In genomic region chr3:25427155-25428002, GRCh38 we compare ENCODE assay signal across 9 cellular contexts. TPM values are rescaled to one million over a fixed set of nuclear protein-coding genes. Genes with fewer than 3 reads are reported as not detected.
DNase-seq lines count a peak whose midpoint lies in the region; ATAC-seq, FAIRE-seq and TF ChIP-seq lines count a peak whose summit lies in the region.
"Had no signal": no experiment of that assay in that cellular context is flagged by ENCODE, and none has a peak within 500 bp of the region (broad histone marks: within the 10 kb centered on the region; RNA-seq: fewer than 3 reads in every experiment).

No MANE protein-coding gene starts in this region.

- TF ChIP-seq CTCF in BE2C (IDR thresholded peaks at IDR 0.05; ENCODE audit: low read depth, low read length) (no peak), SK-N-SH (IDR thresholded peaks at IDR 0.05) (no peak), gastroesophageal sphincter (IDR thresholded peaks at IDR 0.05) (no peak), omental fat pad (IDR thresholded peaks at IDR 0.05) (no peak)

- H3K27me3 ChIP-seq in BE2C (peaks cover 18% of the 10 kb centered on the region), SK-N-SH (ENCODE audit: insufficient read depth) (no peaks in the 10 kb centered on the region), gastroesophageal sphincter (no peaks in the 10 kb centered on the region), small intestine (ENCODE audit: control insufficient read depth in 2 of 2, insufficient read depth in 2 of 2, low read length in 2 of 2) (peaks cover 0 to 2% of the 10 kb centered on the region in 2 donors)

- no peak for FAIRE-seq in small intestine (lab: Jason Lieb, UNC)

- peak overlapping the region; percentile 80 for H3K4me2 ChIP-seq in SK-N-SH

- H3K79me2 ChIP-seq in SK-N-SH (ENCODE audit: insufficient read depth), result peaks cover 42% of the 10 kb centered on the region

- H3K4me1 ChIP-seq in BE2C, result no peaks in the 10 kb centered on the region
- H3K4me1 ChIP-seq in SK-N-SH (ENCODE audit: control insufficient read depth in 1 of 2, insufficient read depth in 2 of 2, low read depth in 1 of 2, low read length in 1 of 2), result peaks cover 11 to 26% of the 10 kb centered on the region in 2 experiments; a peak in 3 of 4 replicates
- H3K4me1 ChIP-seq in gastroesophageal sphincter, result peaks cover 0 to 48% (median 4%) of the 10 kb centered on the region in 3 donors
- peaks cover 0 to 2% of the 10 kb centered on the region in 2 donors for H3K4me1 ChIP-seq in small intestine (ENCODE audit: control insufficient read depth in 2 of 2, insufficient read depth in 1 of 2, low read depth in 1 of 2, low read length in 1 of 2)

- no peak for TF ChIP-seq RAD21 in SK-N-SH (IDR thresholded peaks at IDR 0.05; ENCODE audit: low read length)

- peak overlapping the region; percentile 77 for H3K9ac ChIP-seq in SK-N-SH

- peak overlapping the region; percentile 89 to 97 for H3K27ac ChIP-seq in SK-N-SH (ENCODE audit: low read depth in 2 of 2, low read length in 1 of 2)
- peak overlapping the region; percentile 92 to 98 (median 94) for H3K27ac ChIP-seq in gastroesophageal sphincter
- H3K27ac ChIP-seq in small intestine (ENCODE audit: low read depth in 1 of 2, low read length in 1 of 2), result peak overlapping the region in 1 of 2 donors; percentile 85

- peak overlapping the region; percentile 16; the same call in 1 of the 2 replicates for H2AFZ ChIP-seq in SK-N-SH (ENCODE audit: low read depth)

- H3K9me3 ChIP-seq in BE2C (no peaks in the 10 kb centered on the region), SK-N-SH (no peaks in the 10 kb centered on the region), gastroesophageal sphincter (no peaks in the 10 kb centered on the region), small intestine (ENCODE audit: control insufficient read depth, low read depth) (no peaks in the 10 kb centered on the region)

- H3K36me3 ChIP-seq in BE2C, result no peaks in the 10 kb centered on the region
- H3K36me3 ChIP-seq in SK-N-SH (replicated peaks in 1 of 2; ENCODE audit: control insufficient read depth in 1 of 2, insufficient read depth in 2 of 2, low read length in 1 of 2), result no peaks in the 10 kb centered on the region
- H3K36me3 ChIP-seq in gastroesophageal sphincter, result no peaks in the 10 kb centered on the region
- no peaks in the 10 kb centered on the region for H3K36me3 ChIP-seq in small intestine (ENCODE audit: control insufficient read depth in 2 of 2, insufficient read depth in 2 of 2, low read length in 2 of 2)

- no peaks in the 10 kb centered on the region for H4K20me1 ChIP-seq in SK-N-SH (ENCODE audit: insufficient read depth)

- POLR2A ChIA-PET in SK-N-SH (lab: Yijun Ruan, JAX), result interaction anchor here (0.8 to 1.3 kb wide), 7 partner anchors 17 to 714 kb away, joined by 3 to 4 read pairs (median 3); no protein-coding TSS in a partner anchor

- TF ChIP-seq EP300 in SK-N-SH (IDR thresholded peaks at IDR 0.05; ENCODE audit: borderline replicate concordance in 1 of 2, low read depth in 1 of 2, low read length in 1 of 2), result no peak
- TF ChIP-seq EP300 in gastroesophageal sphincter (IDR thresholded peaks at IDR 0.05), result no peak

- H3K9me2 ChIP-seq in SK-N-SH, result no peaks in the 10 kb centered on the region

- DNase-seq in BE2C, result no peak
- peak; percentile 24 for DNase-seq in SK-N-SH
- DNase-seq in omental fat pad (ENCODE audit: low spot score), result no peak
- no peak for DNase-seq in COR-L47 (lab: John Stamatoyannopoulos, UW)
- DNase-seq in small intestine, result no peak
- no peak for DNase-seq in cerebellar cortex (ENCODE audit: low spot score)
- DNase-seq: DMS153 had no signal

- H3F3A ChIP-seq in SK-N-SH (replicated peaks; ENCODE audit: insufficient read depth), result peaks cover 31% of the 10 kb centered on the region

- 10% methylated on average over 19 of the region's 19 CpGs for WGBS in SK-N-SH (ENCODE audit: low lambda C conversion rate)
- 5% methylated on average over 17 to 19 of the region's 19 CpGs for WGBS in gastroesophageal sphincter (ENCODE audit: low coverage in 1 of 2), 2 donors
- 5 to 6% (median 6%) methylated on average over 18 to 19 of the region's 19 CpGs for WGBS in small intestine, 3 donors

- CTCF ChIA-PET in SK-N-SH (lab: Yijun Ruan, JAX), result interaction anchor here (0.8 to 5.0 kb wide), 9 partner anchors 14 to 474 kb away, joined by 3 to 40 read pairs (median 4); no protein-coding TSS in a partner anchor

- TF ChIP-seq POLR2A in gastroesophageal sphincter (IDR thresholded peaks at IDR 0.05), result no peak

- ATAC-seq in gastroesophageal sphincter (peak; percentile 43), omental fat pad (ENCODE audit: low FRiP score) (peak; percentile 45), GM21786 (IDR thresholded peaks at IDR 0.05; ENCODE audit: unreplicated experiment) (no peak)

- H3K4me3 ChIP-seq in BE2C (ENCODE audit: low read depth, low read length) (peak overlapping the region; percentile 59), SK-N-SH (ENCODE audit: low read depth in 2 of 2, low read length in 1 of 2) (peak overlapping the region; percentile 70 to 80), gastroesophageal sphincter (peak overlapping the region; percentile 73 to 97), small intestine (ENCODE audit: low read depth in 1 of 2, low read length in 2 of 2) (peak overlapping the region in 1 of 2 donors; percentile 32)

TF ChIP-seq in SK-N-SH, 30 proteins besides CTCF, POLR2A, EP300 and RAD21:
- TF ChIP-seq IRF3 (IDR thresholded peaks at IDR 0.05; ENCODE audit: low read depth, low read length), result no peak
- peak; percentile 19; the same call in 1 of the 2 replicates for TF ChIP-seq FOSL2 (IDR thresholded peaks at IDR 0.05; ENCODE audit: borderline replicate concordance, low read depth)
- no peak for TF ChIP-seq FOXM1 (IDR thresholded peaks at IDR 0.05; ENCODE audit: low read depth)
- no peak for TF ChIP-seq REST (IDR thresholded peaks at IDR 0.05; ENCODE audit: low read depth, low read length)
- TF ChIP-seq RFX5 (IDR thresholded peaks at IDR 0.05; ENCODE audit: low read length), result no peak
- TF ChIP-seq TEAD4 (IDR thresholded peaks at IDR 0.05; ENCODE audit: borderline replicate concordance, insufficient read depth), result no peak
- TF ChIP-seq JUND (IDR thresholded peaks at IDR 0.05), result no peak
- no peak for TF ChIP-seq MEF2A (IDR thresholded peaks at IDR 0.05; ENCODE audit: borderline replicate concordance, low read depth)
- TF ChIP-seq RXRA (IDR thresholded peaks at IDR 0.05; ENCODE audit: borderline replicate concordance, low read depth), result no peak
- peak; percentile 52; the same call in 1 of the 2 replicates for TF ChIP-seq RCOR1 (IDR thresholded peaks at IDR 0.05; ENCODE audit: low read length)
- TF ChIP-seq GABPA (IDR thresholded peaks at IDR 0.05; ENCODE audit: low read depth), result no peak

RNA-seq across cellular contexts. Expression of gene RARB, which starts 0.7 kb away (rescaled TPM):
- not detected for polyA plus RNA-seq in BE2C (2012; ENCODE audit: insufficient read depth, insufficient read length, low read depth)
- 10.7 and 15.2 TPM in 2 replicates for polyA plus RNA-seq in SK-N-SH (2012; rRNA removed)
- 13.7 and 14.8 TPM in 2 replicates for polyA plus RNA-seq in SK-N-SH (2012; cell fraction: cytosol; rRNA removed)
- 8.0 and 16.6 TPM in 2 replicates for polyA plus RNA-seq in SK-N-SH (2012; cell fraction: nucleus; rRNA removed)
- 10 to 100 TPM; 13.1 to 45.8 (median 25.3) TPM for total RNA-seq in gastroesophageal sphincter
- 10 to 100 TPM in 1 of 4 donors, 1 to 10 TPM in 3; 2.6 to 11.2 (median 3.4) TPM for total RNA-seq in omental fat pad
- 1 to 10 TPM in 1 of 3 donors, under 1 TPM in 2; 0.27 to 1.3 (median 0.45) TPM for polyA plus RNA-seq in small intestine
